ENCODE assay signal across 1 cellular context in genomic region chr14:22973217-22974032, GRCh38.
A peak's percentile ranks its signal among the peaks of the same experiment; 100 is the strongest.
TF ChIP-seq lines count a peak whose summit lies in the region.

No MANE protein-coding gene starts in this region.

TF ChIP-seq in HepG2, 621 proteins besides CTCF, POLR2A, EP300 and RAD21 (continued from another document and continues in another):
- TF ChIP-seq, protein P1, sequence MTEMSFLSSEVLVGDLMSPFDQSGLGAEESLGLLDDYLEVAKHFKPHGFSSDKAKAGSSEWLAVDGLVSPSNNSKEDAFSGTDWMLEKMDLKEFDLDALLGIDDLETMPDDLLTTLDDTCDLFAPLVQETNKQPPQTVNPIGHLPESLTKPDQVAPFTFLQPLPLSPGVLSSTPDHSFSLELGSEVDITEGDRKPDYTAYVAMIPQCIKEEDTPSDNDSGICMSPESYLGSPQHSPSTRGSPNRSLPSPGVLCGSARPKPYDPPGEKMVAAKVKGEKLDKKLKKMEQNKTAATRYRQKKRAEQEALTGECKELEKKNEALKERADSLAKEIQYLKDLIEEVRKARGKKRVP (CRISPR knock-in tag; IDR thresholded peaks at IDR 0.05): 0 out of 4 replicates have a peak, but pooled peaks of 1 of the 2 experiments have one; percentile 43
- no peak for TF ChIP-seq ZMYM4 (CRISPR knock-in tag; IDR thresholded peaks at IDR 0.05)
- TF ChIP-seq, protein P2, sequence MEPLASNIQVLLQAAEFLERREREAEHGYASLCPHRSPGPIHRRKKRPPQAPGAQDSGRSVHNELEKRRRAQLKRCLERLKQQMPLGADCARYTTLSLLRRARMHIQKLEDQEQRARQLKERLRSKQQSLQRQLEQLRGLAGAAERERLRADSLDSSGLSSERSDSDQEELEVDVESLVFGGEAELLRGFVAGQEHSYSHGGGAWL (CRISPR knock-in tag; IDR thresholded peaks at IDR 0.05): 0 out of 2 replicates have a peak, but pooled peaks have one; percentile 33
- peak; percentile 80 for TF ChIP-seq RBFOX2 (IDR thresholded peaks at IDR 0.05; ENCODE audit: low read depth, low read length)
- TF ChIP-seq GATAD1 (CRISPR knock-in tag; IDR thresholded peaks at IDR 0.05): peak; percentile 62
- TF ChIP-seq EED (CRISPR knock-in tag; IDR thresholded peaks at IDR 0.05): no peak; the same call in 1 of the 2 replicates
- peak; percentile 29; the same call in 1 of the 2 replicates for TF ChIP-seq FOSL2 (CRISPR knock-in tag; IDR thresholded peaks at IDR 0.05)
- TF ChIP-seq NFE2L1 (CRISPR knock-in tag; IDR thresholded peaks at IDR 0.05; ENCODE audit: borderline replicate concordance): 0 out of 2 replicates have a peak, but pooled peaks have one; percentile 60
- no peak for TF ChIP-seq KIAA2018 (CRISPR knock-in tag; IDR thresholded peaks at IDR 0.05; ENCODE audit: borderline replicate concordance)
- peak; percentile 25; the same call in 1 of the 2 replicates for TF ChIP-seq ZNF326 (CRISPR knock-in tag; IDR thresholded peaks at IDR 0.05; ENCODE audit: borderline replicate concordance)
- TF ChIP-seq ISX (CRISPR knock-in tag; conservative IDR thresholded peaks at IDR 0.05): no peak
- no peak for TF ChIP-seq ZMAT3 (CRISPR knock-in tag; conservative IDR thresholded peaks at IDR 0.05)
- TF ChIP-seq DZIP1 (CRISPR knock-in tag; IDR thresholded peaks at IDR 0.05): no peak
- TF ChIP-seq RORA (CRISPR knock-in tag; IDR thresholded peaks at IDR 0.05): no peak
- TF ChIP-seq, protein P3, sequence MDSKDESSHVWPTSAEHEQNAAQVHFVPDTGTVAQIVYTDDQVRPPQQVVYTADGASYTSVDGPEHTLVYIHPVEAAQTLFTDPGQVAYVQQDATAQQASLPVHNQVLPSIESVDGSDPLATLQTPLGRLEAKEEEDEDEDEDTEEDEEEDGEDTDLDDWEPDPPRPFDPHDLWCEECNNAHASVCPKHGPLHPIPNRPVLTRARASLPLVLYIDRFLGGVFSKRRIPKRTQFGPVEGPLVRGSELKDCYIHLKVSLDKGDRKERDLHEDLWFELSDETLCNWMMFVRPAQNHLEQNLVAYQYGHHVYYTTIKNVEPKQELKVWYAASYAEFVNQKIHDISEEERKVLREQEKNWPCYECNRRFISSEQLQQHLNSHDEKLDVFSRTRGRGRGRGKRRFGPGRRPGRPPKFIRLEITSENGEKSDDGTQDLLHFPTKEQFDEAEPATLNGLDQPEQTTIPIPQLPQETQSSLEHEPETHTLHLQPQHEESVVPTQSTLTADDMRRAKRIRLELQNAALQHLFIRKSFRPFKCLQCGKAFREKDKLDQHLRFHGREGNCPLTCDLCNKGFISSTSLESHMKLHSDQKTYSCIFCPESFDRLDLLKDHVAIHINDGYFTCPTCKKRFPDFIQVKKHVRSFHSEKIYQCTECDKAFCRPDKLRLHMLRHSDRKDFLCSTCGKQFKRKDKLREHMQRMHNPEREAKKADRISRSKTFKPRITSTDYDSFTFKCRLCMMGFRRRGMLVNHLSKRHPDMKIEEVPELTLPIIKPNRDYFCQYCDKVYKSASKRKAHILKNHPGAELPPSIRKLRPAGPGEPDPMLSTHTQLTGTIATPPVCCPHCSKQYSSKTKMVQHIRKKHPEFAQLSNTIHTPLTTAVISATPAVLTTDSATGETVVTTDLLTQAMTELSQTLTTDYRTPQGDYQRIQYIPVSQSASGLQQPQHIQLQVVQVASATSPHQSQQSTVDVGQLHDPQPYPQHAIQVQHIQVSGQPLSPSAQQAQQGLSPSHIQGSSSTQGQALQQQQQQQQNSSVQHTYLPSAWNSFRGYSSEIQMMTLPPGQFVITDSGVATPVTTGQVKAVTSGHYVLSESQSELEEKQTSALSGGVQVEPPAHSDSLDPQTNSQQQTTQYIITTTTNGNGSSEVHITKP (CRISPR knock-in tag; IDR thresholded peaks at IDR 0.05; ENCODE audit: low read depth): 0 out of 2 replicates have a peak, but pooled peaks have one; percentile 22
- 0 out of 2 replicates have a peak, but pooled peaks have one; percentile 31 for TF ChIP-seq PHF8 (CRISPR knock-in tag; IDR thresholded peaks at IDR 0.05)
- TF ChIP-seq FOXJ3 (CRISPR knock-in tag; IDR thresholded peaks at IDR 0.05; ENCODE audit: borderline replicate concordance): no peak
- peak; percentile 64 for TF ChIP-seq PATZ1 (CRISPR knock-in tag; IDR thresholded peaks at IDR 0.05)
- TF ChIP-seq CBX5 (CRISPR knock-in tag; IDR thresholded peaks at IDR 0.05; ENCODE audit: borderline replicate concordance): peak; percentile 69; the same call in 1 of the 2 replicates
- TF ChIP-seq, protein P4, sequence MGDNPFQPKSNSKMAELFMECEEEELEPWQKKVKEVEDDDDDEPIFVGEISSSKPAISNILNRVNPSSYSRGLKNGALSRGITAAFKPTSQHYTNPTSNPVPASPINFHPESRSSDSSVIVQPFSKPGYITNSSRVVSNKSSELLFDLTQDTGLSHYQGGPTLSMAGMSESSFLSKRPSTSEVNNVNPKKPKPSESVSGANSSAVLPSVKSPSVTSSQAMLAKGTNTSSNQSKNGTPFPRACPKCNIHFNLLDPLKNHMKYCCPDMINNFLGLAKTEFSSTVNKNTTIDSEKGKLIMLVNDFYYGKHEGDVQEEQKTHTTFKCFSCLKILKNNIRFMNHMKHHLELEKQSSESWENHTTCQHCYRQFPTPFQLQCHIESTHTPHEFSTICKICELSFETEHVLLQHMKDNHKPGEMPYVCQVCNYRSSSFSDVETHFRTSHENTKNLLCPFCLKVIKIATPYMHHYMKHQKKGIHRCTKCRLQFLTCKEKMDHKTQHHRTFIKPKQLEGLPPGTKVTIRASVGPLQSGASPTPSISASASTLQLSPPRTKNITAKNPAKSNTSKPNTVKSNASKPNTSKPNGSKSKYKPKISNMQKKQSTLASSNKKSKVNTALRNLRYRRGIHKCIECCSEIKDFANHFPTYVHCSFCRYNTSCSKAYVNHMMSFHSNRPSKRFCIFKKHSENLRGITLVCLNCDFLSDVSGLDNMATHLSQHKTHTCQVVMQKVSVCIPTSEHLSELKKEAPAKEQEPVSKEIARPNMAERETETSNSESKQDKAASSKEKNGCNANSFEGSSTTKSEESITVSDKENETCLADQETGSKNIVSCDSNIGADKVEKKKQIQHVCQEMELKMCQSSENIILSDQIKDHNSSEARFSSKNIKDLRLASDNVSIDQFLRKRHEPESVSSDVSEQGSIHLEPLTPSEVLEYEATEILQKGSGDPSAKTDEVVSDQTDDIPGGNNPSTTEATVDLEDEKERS (CRISPR knock-in tag; IDR thresholded peaks at IDR 0.05): peak; percentile 78; the same call in 1 of the 2 replicates
- TF ChIP-seq ZNF30 (CRISPR knock-in tag; IDR thresholded peaks at IDR 0.05): no peak
- TF ChIP-seq, protein P5, sequence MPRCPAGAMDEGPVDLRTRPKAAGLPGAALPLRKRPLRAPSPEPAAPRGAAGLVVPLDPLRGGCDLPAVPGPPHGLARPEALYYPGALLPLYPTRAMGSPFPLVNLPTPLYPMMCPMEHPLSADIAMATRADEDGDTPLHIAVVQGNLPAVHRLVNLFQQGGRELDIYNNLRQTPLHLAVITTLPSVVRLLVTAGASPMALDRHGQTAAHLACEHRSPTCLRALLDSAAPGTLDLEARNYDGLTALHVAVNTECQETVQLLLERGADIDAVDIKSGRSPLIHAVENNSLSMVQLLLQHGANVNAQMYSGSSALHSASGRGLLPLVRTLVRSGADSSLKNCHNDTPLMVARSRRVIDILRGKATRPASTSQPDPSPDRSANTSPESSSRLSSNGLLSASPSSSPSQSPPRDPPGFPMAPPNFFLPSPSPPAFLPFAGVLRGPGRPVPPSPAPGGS (CRISPR knock-in tag; IDR thresholded peaks at IDR 0.05): 0 out of 2 replicates have a peak, but pooled peaks have one; percentile 24
- 0 out of 2 replicates have a peak, but pooled peaks have one; percentile 42 for TF ChIP-seq ZNF652 (CRISPR knock-in tag; IDR thresholded peaks at IDR 0.05; ENCODE audit: borderline replicate concordance, low read depth)
- TF ChIP-seq, protein P6, sequence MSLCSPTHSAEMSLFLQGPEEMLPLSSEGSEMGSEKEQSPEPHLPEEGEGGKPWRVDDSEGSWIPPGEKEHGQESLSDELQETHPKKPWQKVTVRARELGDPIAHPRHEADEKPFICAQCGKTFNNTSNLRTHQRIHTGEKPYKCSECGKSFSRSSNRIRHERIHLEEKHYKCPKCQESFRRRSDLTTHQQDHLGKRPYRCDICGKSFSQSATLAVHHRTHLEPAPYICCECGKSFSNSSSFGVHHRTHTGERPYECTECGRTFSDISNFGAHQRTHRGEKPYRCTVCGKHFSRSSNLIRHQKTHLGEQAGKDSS (CRISPR knock-in tag; IDR thresholded peaks at IDR 0.05; ENCODE audit: borderline replicate concordance, low read depth): peak; percentile 71; the same call in 1 of the 2 replicates
- TF ChIP-seq ZNF225 (CRISPR knock-in tag; IDR thresholded peaks at IDR 0.05): peak; percentile 55; the same call in 1 of the 2 replicates
- 0 out of 2 replicates have a peak, but pooled peaks have one; percentile 8 for TF ChIP-seq RARA (CRISPR knock-in tag; IDR thresholded peaks at IDR 0.05)
- no peak for TF ChIP-seq NR2F6 (IDR thresholded peaks at IDR 0.05)
- TF ChIP-seq NR2F6 (CRISPR knock-in tag; IDR thresholded peaks at IDR 0.05): 0 out of 2 replicates have a peak, but pooled peaks have one; percentile 43
- peak; percentile 44; the same call in 1 of the 2 replicates for TF ChIP-seq HDAC2 (CRISPR knock-in tag; IDR thresholded peaks at IDR 0.05)
